Comparison of ENCODE assay signal across 10 cellular contexts in genomic region chr2:237628482-237629187, GRCh38. TPM values are rescaled to one million over a fixed set of nuclear protein-coding genes. Genes with fewer than 3 reads are reported as not detected.
DNase-seq lines count a peak whose midpoint lies in the region; ATAC-seq, FAIRE-seq and TF ChIP-seq lines count a peak whose summit lies in the region.
"Had no signal": no experiment of that assay in that cellular context is flagged by ENCODE, and none has a peak within 500 bp of the region (broad histone marks: within the 10 kb centered on the region; RNA-seq: fewer than 3 reads in every experiment).

No MANE protein-coding gene starts in this region.

- H2AK5ac ChIP-seq in mesendoderm (ENCODE audit: low read length): no peak overlapping the region

- no peak for DNase-seq in activated T-cell treated with anti-CD3 and anti-CD28 coated beads, Interleukin-2, amount 50 U/mL, for 72 hours
- no peak for DNase-seq in activated T-cell treated with anti-CD3 and anti-CD28 coated beads, Interleukin-2, amount 50 U/mL, for 48 hours
- no peak for DNase-seq in brain microvascular endothelial cell
- no peak for DNase-seq in mesendoderm
- DNase-seq in tibial artery: no peak
- DNase-seq in middle frontal gyrus (ENCODE audit: extremely low spot score, low spot score): no peak
- DNase-seq in frontal cortex (ENCODE audit: low spot score in 2 of 2): no peak
- DNase-seq: DMS79, SW 1271 had no signal

- peak overlapping the region; percentile 80 for H3K9ac ChIP-seq in mesendoderm (ENCODE audit: low read length)

- H3K4me3 Mint-ChIP-seq in activated T-cell treated with anti-CD3 and anti-CD28 coated beads, Interleukin-2, amount 50 U/mL, for 72 hours: peak overlapping the region; percentile 81 to 85

- H3K27me3 Mint-ChIP-seq in activated T-cell treated with anti-CD3 and anti-CD28 coated beads, Interleukin-2, amount 50 U/mL, for 72 hours (ENCODE audit: low read depth): peaks cover 40% of the 10 kb centered on the region

- no peak overlapping the region for H4K5ac ChIP-seq in mesendoderm (ENCODE audit: low read length)

- no peak overlapping the region for H3K18ac ChIP-seq in mesendoderm (ENCODE audit: low read length)

- H3K9me3 ChIP-seq in tibial artery: no peaks in the 10 kb centered on the region

- H3K56ac ChIP-seq in mesendoderm (ENCODE audit: low read length): peak overlapping the region; percentile 88

- H3K36me3 Mint-ChIP-seq in activated T-cell treated with anti-CD3 and anti-CD28 coated beads, Interleukin-2, amount 50 U/mL, for 72 hours (ENCODE audit: insufficient read depth in 2 of 2): no peaks in the 10 kb centered on the region

- H4K8ac ChIP-seq in mesendoderm (ENCODE audit: low read depth, low read length): no peak overlapping the region

- H2BK5ac ChIP-seq in mesendoderm (ENCODE audit: low read length): no peak overlapping the region

- H3K23ac ChIP-seq in mesendoderm (ENCODE audit: low read length): no peak overlapping the region

- H3K4me1 Mint-ChIP-seq in activated T-cell treated with anti-CD3 and anti-CD28 coated beads, Interleukin-2, amount 50 U/mL, for 72 hours (ENCODE audit: low read depth): peaks cover 34% of the 10 kb centered on the region

- peaks cover 23% of the 10 kb centered on the region for H3K79me2 ChIP-seq in mesendoderm (ENCODE audit: control insufficient read depth, insufficient read depth, low read length)

- TF ChIP-seq CTCF in brain microvascular endothelial cell (IDR thresholded peaks at IDR 0.05; ENCODE audit: low read depth, low read length, missing control alignments) (no peak), tibial artery (IDR thresholded peaks at IDR 0.05) (no peak)

- WGBS in mesendoderm (ENCODE audit: extremely low coverage, insufficient coverage, low lambda C conversion rate): no CpG with 5 or more reads among the region's 10 CpGs

- intact Hi-C loops in tibial artery (cut with DNase I; ENCODE audit: low total_unique reads): no loop called here

- H3K4me3 ChIP-seq in brain microvascular endothelial cell (ENCODE audit: low read depth, low read length) (peak overlapping the region; percentile 62), mesendoderm (ENCODE audit: low read length) (peak overlapping the region; percentile 60), tibial artery (peak overlapping the region; percentile 88 to 90)

- H3K9me3 Mint-ChIP-seq in activated T-cell treated with anti-CD3 and anti-CD28 coated beads, Interleukin-2, amount 50 U/mL, for 72 hours: no peaks in the 10 kb centered on the region

- no peak overlapping the region for H2BK15ac ChIP-seq in mesendoderm (replicated peaks; ENCODE audit: low read depth)

- peaks cover 6% of the 10 kb centered on the region for H3K4me1 ChIP-seq in mesendoderm (ENCODE audit: control insufficient read depth, low read depth, low read length)
- peaks cover 0 to 73% (median 47%) of the 10 kb centered on the region in 4 donors for H3K4me1 ChIP-seq in tibial artery

- peaks cover 19% of the 10 kb centered on the region for H3K79me1 ChIP-seq in mesendoderm (ENCODE audit: low read length)

- peak overlapping the region; percentile 93 for H3K4me2 ChIP-seq in mesendoderm (ENCODE audit: low read length)

- FAIRE-seq in frontal cortex (lab: Jason Lieb, UNC): no peak

- no peak overlapping the region for H3K27ac Mint-ChIP-seq in activated T-cell treated with anti-CD3 and anti-CD28 coated beads, Interleukin-2, amount 50 U/mL, for 72 hours

- H3K4ac ChIP-seq in mesendoderm (ENCODE audit: low read depth, low read length): no peak overlapping the region

- H3K36me3 ChIP-seq in brain microvascular endothelial cell (replicated peaks) (no peaks in the 10 kb centered on the region), mesendoderm (ENCODE audit: control insufficient read depth, insufficient read depth, low read length) (no peaks in the 10 kb centered on the region), tibial artery (peaks cover 0 to 5% (median 0%) of the 10 kb centered on the region in 3 donors)

- H3K27me3 ChIP-seq in brain microvascular endothelial cell (replicated peaks) (no peaks in the 10 kb centered on the region), mesendoderm (ENCODE audit: insufficient read depth, low read length, poor library complexity) (no peaks in the 10 kb centered on the region), tibial artery (no peaks in the 10 kb centered on the region)

- H2BK120ac ChIP-seq in mesendoderm (ENCODE audit: low read depth, low read length): no peak overlapping the region

- ATAC-seq in activated T-cell treated with anti-CD3 and anti-CD28 coated beads, Interleukin-2, amount 50 U/mL, for 72 hours (replicated peaks in 1 of 2): no peak
- ATAC-seq in GM21619 (IDR thresholded peaks at IDR 0.05; ENCODE audit: unreplicated experiment): no peak

- H3K27ac ChIP-seq in brain microvascular endothelial cell (no peak overlapping the region), mesendoderm (ENCODE audit: low read depth, low read length) (no peak overlapping the region), tibial artery (peak overlapping the region; percentile 90 to 95)

- in situ Hi-C loops in brain microvascular endothelial cell (cut with HindIII; ENCODE audit: low pct_ligation_motif_present, low sequenced_read_pairs): no loop called here

RNA-seq across cellular contexts. Expression of gene LRRFIP1, which starts 1.2 kb away (rescaled TPM):
- total RNA-seq in activated T-cell treated with anti-CD3 and anti-CD28 coated beads, Interleukin-2, amount 50 U/mL, for 72 hours: 100 to 1,000 TPM; 198 to 239 TPM
- polyA plus RNA-seq in mesendoderm (2013, experiment 1 of 2): 86.5 TPM
- 91.0 TPM for polyA plus RNA-seq in mesendoderm (2013, experiment 2 of 2)
- total RNA-seq in frontal cortex: 27.7 TPM

RNA-seq across cellular contexts. Expression of gene RAB17, which starts 38.1 kb away (rescaled TPM):
- under 1 TPM in 1 of 2 donors, not detected in 1; 0.09 TPM for total RNA-seq in activated T-cell treated with anti-CD3 and anti-CD28 coated beads, Interleukin-2, amount 50 U/mL, for 72 hours
- polyA plus RNA-seq in mesendoderm (2013, experiment 1 of 2): 111 TPM
- 108 TPM for polyA plus RNA-seq in mesendoderm (2013, experiment 2 of 2)
- total RNA-seq in frontal cortex: 0.41 TPM

Comparison
In these comparisons a context has a peak if more than half of its experiments do, and no peak if none do; other contexts are left out.
1. H3K27ac ChIP-seq: peak in tibial artery (2 of 2); none in brain microvascular endothelial cell (single experiment) and mesendoderm (single experiment).
2. Peak in every context shown above with its lines, with median percentiles within 50 percentile points of each other: H3K4me3 ChIP-seq.